ENCODE assay signal across 22 cellular contexts in genomic region chr20:1855690-1856089, GRCh38.
"Had no signal": no experiment of that assay in that cellular context is flagged by ENCODE, and none has a peak within 500 bp of the region (broad histone marks: within the 10 kb centered on the region; RNA-seq: fewer than 3 reads in every experiment).

No MANE protein-coding gene starts in this region.

- H3K27me3 ChIP-seq: dorsolateral prefrontal cortex, esophagus muscularis mucosa, foreskin keratinocyte, heart left ventricle had no signal

- H3K4me1 ChIP-seq: gastroesophageal sphincter, lower lobe of right lung had no signal

- H3K27ac Mint-ChIP-seq: mesothelial cell of epicardium had no signal

- H3K36me3 Mint-ChIP-seq: mesothelial cell of epicardium had no signal

- ATAC-seq: foreskin keratinocyte, gastroesophageal sphincter, heart left ventricle, left cardiac atrium, left lung, left ventricle myocardium superior, lower lobe of right lung had no signal

- H3K9me3 ChIP-seq: esophagus muscularis mucosa, gastroesophageal sphincter, heart left ventricle, left lung, lower lobe of right lung, mucosa of descending colon had no signal

- H3K4me3 Mint-ChIP-seq: mesothelial cell of epicardium had no signal

- H3K36me3 ChIP-seq: esophagus muscularis mucosa, gastroesophageal sphincter, heart left ventricle, left lung, lower lobe of right lung had no signal

- H3K4me3 ChIP-seq: coronary artery, dorsolateral prefrontal cortex, esophagus muscularis mucosa, gastroesophageal sphincter, heart left ventricle, left lung, lower lobe of right lung, mucosa of descending colon had no signal

- DNase-seq: dermis blood vessel endothelial cell; dorsolateral prefrontal cortex; effector CD4-positive, alpha-beta T cell; effector memory CD4-positive, alpha-beta T cell; foreskin keratinocyte; heart left ventricle; hippocampal formation; left cardiac atrium; left lung; left ventricle myocardium superior; lower lobe of right lung; mesenchymal stem cell; mucosa of descending colon had no signal

- H3K27ac ChIP-seq: coronary artery, dorsolateral prefrontal cortex, esophagus muscularis mucosa, foreskin keratinocyte, gastroesophageal sphincter, heart left ventricle, left lung, lower lobe of right lung had no signal

- H3K9me3 Mint-ChIP-seq: mesothelial cell of epicardium had no signal

- FAIRE-seq: colon, endothelial cell of umbilical vein, frontal cortex, islet of Langerhans, keratinocyte had no signal
